Comparison of ENCODE assay signal across 9 cellular contexts in the genomic region with DNA sequence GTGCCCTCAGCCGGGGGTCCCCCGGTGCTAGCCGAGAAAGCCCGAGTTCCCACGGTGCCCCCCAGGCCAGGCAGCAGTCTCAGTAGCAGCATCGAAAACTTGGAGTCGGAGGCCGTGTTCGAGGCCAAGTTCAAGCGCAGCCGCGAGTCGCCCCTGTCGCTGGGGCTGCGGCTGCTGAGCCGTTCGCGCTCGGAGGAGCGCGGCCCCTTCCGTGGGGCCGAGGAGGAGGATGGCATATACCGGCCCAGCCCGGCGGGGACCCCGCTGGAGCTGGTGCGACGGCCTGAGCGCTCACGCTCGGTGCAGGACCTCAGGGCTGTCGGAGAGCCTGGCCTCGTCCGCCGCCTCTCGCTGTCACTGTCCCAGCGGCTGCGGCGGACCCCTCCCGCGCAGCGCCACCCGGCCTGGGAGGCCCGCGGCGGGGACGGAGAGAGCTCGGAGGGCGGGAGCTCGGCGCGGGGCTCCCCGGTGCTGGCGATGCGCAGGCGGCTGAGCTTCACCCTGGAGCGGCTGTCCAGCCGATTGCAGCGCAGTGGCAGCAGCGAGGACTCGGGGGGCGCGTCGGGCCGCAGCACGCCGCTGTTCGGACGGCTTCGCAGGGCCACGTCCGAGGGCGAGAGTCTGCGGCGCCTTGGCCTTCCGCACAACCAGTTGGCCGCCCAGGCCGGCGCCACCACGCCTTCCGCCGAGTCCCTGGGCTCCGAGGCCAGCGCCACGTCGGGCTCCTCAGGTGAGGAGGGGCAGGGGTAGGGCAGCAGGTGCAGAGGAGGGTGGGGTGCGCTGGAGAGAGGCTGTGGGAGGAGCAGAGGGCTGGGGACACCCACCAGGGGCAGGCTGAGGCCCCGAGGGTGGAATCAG. TPM values are rescaled to one million over a fixed set of nuclear protein-coding genes. Genes with fewer than 3 reads are reported as not detected.
DNase-seq lines count a peak whose midpoint lies in the region; ATAC-seq and TF ChIP-seq lines count a peak whose summit lies in the region.
"Had no signal": no experiment of that assay in that cellular context is flagged by ENCODE, and none has a peak within 500 bp of the region (broad histone marks: within the 10 kb centered on the region; RNA-seq: fewer than 3 reads in every experiment).

No MANE protein-coding gene starts in this region.

- H3K9me3 Mint-ChIP-seq in activated naive CD8-positive, alpha-beta T cell (ENCODE audit: low read depth): no peaks in the 10 kb centered on the region

- TF ChIP-seq CTCF in gastrocnemius medialis (IDR thresholded peaks at IDR 0.05 in 4 of 5, conservative IDR thresholded peaks at IDR 0.05 in 1 of 5) (no peak), MM.1S (IDR thresholded peaks at IDR 0.05; ENCODE audit: low read length) (no peak), lower leg skin (IDR thresholded peaks at IDR 0.05) (no peak)

- H3K27ac ChIP-seq in HUES48 (ENCODE audit: low read depth, low read length): no peak overlapping the region
- H3K27ac ChIP-seq in iPS-18a (ENCODE audit: low read length): no peak overlapping the region
- H3K27ac ChIP-seq in gastrocnemius medialis: peak overlapping the region; percentile 13 to 78 (median 54)
- H3K27ac ChIP-seq in MM.1S (ENCODE audit: low read length): no peak overlapping the region

- DNase-seq in gastrocnemius medialis (no peak), MM.1S (no peak), lower leg skin (ENCODE audit: low spot score in 2 of 2) (no peak)

- no peaks in the 10 kb centered on the region for H3F3A ChIP-seq in MM.1S (ENCODE audit: insufficient read depth, low read length)

- in situ Hi-C loops in gastrocnemius medialis (cut with MboI; ENCODE audit: low sequenced_read_pairs in 4 of 4): no loop called here

- H3K4me2 ChIP-seq in MM.1S (ENCODE audit: low read depth, low read length): no peak overlapping the region; the same call in 1 of the 2 replicates

- H2AFZ ChIP-seq in MM.1S (ENCODE audit: low read length): no peak overlapping the region

- no peak for ATAC-seq in gastrocnemius medialis
- no peak for ATAC-seq in GM19035 (IDR thresholded peaks at IDR 0.05; ENCODE audit: unreplicated experiment)
- ATAC-seq in HG03039 (IDR thresholded peaks at IDR 0.05; ENCODE audit: unreplicated experiment): no peak

- no peaks in the 10 kb centered on the region for H4K20me1 ChIP-seq in MM.1S (ENCODE audit: insufficient read depth, low read length)

- H3K27me3 ChIP-seq in HUES48 (ENCODE audit: control insufficient read depth, insufficient read depth, low read length) (peaks cover 53% of the 10 kb centered on the region), iPS-18a (ENCODE audit: control insufficient read depth, insufficient read depth, low read length) (peaks cover 52% of the 10 kb centered on the region), gastrocnemius medialis (no peaks in the 10 kb centered on the region), MM.1S (replicated peaks; ENCODE audit: insufficient read depth, low read length) (peaks cover 99% of the 10 kb centered on the region)

- H3K9me3 ChIP-seq in HUES48 (ENCODE audit: control insufficient read depth, insufficient read depth, low read length): no peaks in the 10 kb centered on the region
- H3K9me3 ChIP-seq in iPS-18a (ENCODE audit: control insufficient read depth, low read depth, low read length): no peaks in the 10 kb centered on the region
- H3K9me3 ChIP-seq in gastrocnemius medialis: no peaks in the 10 kb centered on the region
- H3K9me3 ChIP-seq in MM.1S (replicated peaks; ENCODE audit: insufficient read depth, low read length): no peaks in the 10 kb centered on the region

- no peak for TF ChIP-seq POLR2A in gastrocnemius medialis (IDR thresholded peaks at IDR 0.05)
- TF ChIP-seq POLR2A in lower leg skin (IDR thresholded peaks at IDR 0.05): no peak

- peaks cover 6% of the 10 kb centered on the region for H3K36me3 Mint-ChIP-seq in activated naive CD8-positive, alpha-beta T cell

- H3K4me1 Mint-ChIP-seq in activated naive CD8-positive, alpha-beta T cell (ENCODE audit: low read depth): peaks cover 5% of the 10 kb centered on the region

- H3K27ac Mint-ChIP-seq in activated naive CD8-positive, alpha-beta T cell: no peak overlapping the region

- peak overlapping the region; percentile 72 for H3K4me3 Mint-ChIP-seq in activated naive CD8-positive, alpha-beta T cell

- H3K4me3 ChIP-seq in HUES48 (ENCODE audit: low read depth, low read length) (peak overlapping the region; percentile 50), iPS-18a (ENCODE audit: low read length) (peak overlapping the region; percentile 44), gastrocnemius medialis (peak overlapping the region; percentile 6 to 36 (median 14)), MM.1S (ENCODE audit: low read length) (no peak overlapping the region), lower leg skin (ENCODE audit: low read depth, poor library complexity, severe bottlenecking) (no peak overlapping the region)

- peaks cover 15% of the 10 kb centered on the region for H3K27me3 Mint-ChIP-seq in activated naive CD8-positive, alpha-beta T cell

- WGBS in lower leg skin, 2 donors: 4 to 6% methylated on average over 5 to 54 of the region's 89 CpGs

- H3K36me3 ChIP-seq in HUES48 (ENCODE audit: control insufficient read depth, insufficient read depth, low read length): peaks cover 7% of the 10 kb centered on the region; the same call in 1 of the 2 replicates
- no peaks in the 10 kb centered on the region for H3K36me3 ChIP-seq in iPS-18a (ENCODE audit: control insufficient read depth, low read depth, low read length)
- peaks cover 0 to 58% of the 10 kb centered on the region in 2 donors for H3K36me3 ChIP-seq in gastrocnemius medialis
- H3K36me3 ChIP-seq in MM.1S (replicated peaks; ENCODE audit: insufficient read depth, low read length): no peaks in the 10 kb centered on the region

- H3K4me1 ChIP-seq in HUES48 (ENCODE audit: control insufficient read depth, insufficient read depth, low read length): peaks cover 31% of the 10 kb centered on the region
- peaks cover 23% of the 10 kb centered on the region for H3K4me1 ChIP-seq in iPS-18a (ENCODE audit: control insufficient read depth, low read depth, low read length)
- peaks cover 3 to 21% of the 10 kb centered on the region in 2 donors for H3K4me1 ChIP-seq in gastrocnemius medialis
- H3K4me1 ChIP-seq in MM.1S (ENCODE audit: low read length): no peaks in the 10 kb centered on the region

- intact Hi-C loops in gastrocnemius medialis (cut with DNase I; ENCODE audit: low total_unique reads): loop anchor here (2.0 kb wide), 1 partner anchor 22 kb away; no protein-coding TSS in a partner anchor
- intact Hi-C loops in lower leg skin (cut with DNase I; ENCODE audit: low total_unique reads): no loop called here

- H3K9ac ChIP-seq in HUES48 (ENCODE audit: low read depth, low read length) (no peak overlapping the region), iPS-18a (ENCODE audit: low read length) (no peak overlapping the region), MM.1S (ENCODE audit: low read length) (no peak overlapping the region)

- no peaks in the 10 kb centered on the region for H3K79me2 ChIP-seq in MM.1S (ENCODE audit: low read length)

- H3K9me2 ChIP-seq in MM.1S (replicated peaks; ENCODE audit: insufficient read depth, low read length): no peaks in the 10 kb centered on the region

RNA-seq across cellular contexts. Expression of a gene that starts 14.1 kb away (rescaled TPM):
- total RNA-seq in gastrocnemius medialis (10 to 100 TPM; 18.0 to 25.8 (median 24.4) TPM), lower leg skin (10 to 100 TPM in 3 of 4 donors, 1 to 10 TPM in 1; 5.4 to 29.9 (median 19.8) TPM)

RNA-seq across cellular contexts. Expression of a gene that starts 29.7 kb away (rescaled TPM):
- total RNA-seq in gastrocnemius medialis (under 1 TPM in 1 of 4 donors, not detected in 3; 0.11 TPM), lower leg skin (under 1 TPM in 1 of 4 donors, not detected in 3; 0.26 TPM)
- total RNA-seq: activated CD8-positive, alpha-beta memory T cell treated with anti-CD3 and anti-CD28 coated beads for 36 hours had no signal

RNA-seq across cellular contexts. Expression of a gene that starts 49.9 kb away (rescaled TPM):
- total RNA-seq in gastrocnemius medialis (100 to 1,000 TPM; 104 to 387 (median 222) TPM), lower leg skin (10 to 100 TPM in 1 of 4 donors, 1 to 10 TPM in 3; 3.3 to 11.4 (median 5.3) TPM)

RNA-seq across cellular contexts. Expression of a gene that starts 59.0 kb away (rescaled TPM):
- total RNA-seq in gastrocnemius medialis: 10 to 100 TPM; 21.0 to 50.5 (median 37.2) TPM
- total RNA-seq in lower leg skin: 10 to 100 TPM; 37.8 to 73.1 (median 58.4) TPM

RNA-seq across cellular contexts. Expression of a gene that starts 59.3 kb away (rescaled TPM):
- total RNA-seq in gastrocnemius medialis (1 to 10 TPM in 3 of 4 donors, under 1 TPM in 1; 0.87 to 6.7 (median 3.3) TPM), lower leg skin (1 to 10 TPM in 2 of 4 donors, under 1 TPM in 2; 0.17 to 2.1 (median 1.0) TPM)

Comparison
In these comparisons a context has a peak if more than half of its experiments do, and no peak if none do; other contexts are left out.
1. H3K27ac ChIP-seq: peak in gastrocnemius medialis (4 of 4); none in HUES48 (single experiment), iPS-18a (single experiment) and MM.1S (single experiment).
2. H3K4me3 ChIP-seq: peak in HUES48 (single experiment), iPS-18a (single experiment) and gastrocnemius medialis (4 of 4); none in MM.1S (single experiment) and lower leg skin (single experiment).
3. RNA of a gene that starts 49.9 kb away (total RNA-seq): 104 to 387 TPM in gastrocnemius medialis; 3.3 to 11.4 TPM in lower leg skin; every median in the first group is over 4 times any median in the second.